8 cellular contexts compared by ENCODE assay signal in genomic region chr16:50066482-50067289, GRCh38. TPM values are rescaled to one million over a fixed set of nuclear protein-coding genes. Genes with fewer than 3 reads are reported as not detected.
DNase-seq lines count a peak whose midpoint lies in the region; ATAC-seq and TF ChIP-seq lines count a peak whose summit lies in the region.

No MANE protein-coding gene starts in this region.

- H3K27me3 ChIP-seq in SJCRH30 (no peaks in the 10 kb centered on the region), sigmoid colon (no peaks in the 10 kb centered on the region)

- WGBS in sigmoid colon, 2 donors, result 21 to 26% methylated on average over 34 of the region's 34 CpGs

- TF ChIP-seq EP300 in sigmoid colon (IDR thresholded peaks at IDR 0.05), result no peak

- intact Hi-C loops in sigmoid colon (cut with DNase I), result loop anchor here (1.0 to 10.0 kb wide), 4 partner anchors 41 to 678 kb away; partner anchors contain the start of genes CNEP1R1, CYLD and TENT4B

- no peak overlapping the region for H3K27ac ChIP-seq in SJCRH30
- peak overlapping the region; percentile 94 to 100 (median 98) for H3K27ac ChIP-seq in sigmoid colon

- no peaks in the 10 kb centered on the region for H3K4me1 ChIP-seq in SJCRH30
- peaks cover 0 to 27% (median 21%) of the 10 kb centered on the region in 4 donors for H3K4me1 ChIP-seq in sigmoid colon

- TF ChIP-seq POLR2A in sigmoid colon (IDR thresholded peaks at IDR 0.05), result no peak

- H3K4me3 ChIP-seq in SJCRH30 (peak overlapping the region; percentile 97), fibroblast of mammary gland (ENCODE audit: control insufficient read depth, low read depth, low read length) (peak overlapping the region; percentile 88), sigmoid colon (peak overlapping the region; percentile 83 to 94 (median 93))

- H3K36me3 ChIP-seq in SJCRH30 (peaks cover 5% of the 10 kb centered on the region), sigmoid colon (peaks cover 0 to 25% (median 0%) of the 10 kb centered on the region in 4 donors)

- no peak for TF ChIP-seq CTCF in fibroblast of mammary gland (conservative IDR thresholded peaks at IDR 0.05; ENCODE audit: control insufficient read depth, insufficient read depth, low read depth, low read length)
- TF ChIP-seq CTCF in sigmoid colon (IDR thresholded peaks at IDR 0.05), result no peak

- no peak for DNase-seq in SJCRH30
- DNase-seq in fibroblast of mammary gland (ENCODE audit: low read depth), result no peak
- DNase-seq in sigmoid colon, result no peak
- no peak for DNase-seq in midbrain (lab: John Stamatoyannopoulos, UW)
- DNase-seq in HPDE6-E6E7 (ENCODE audit: extremely low spot score), result no peak

- ATAC-seq in GM18873 (IDR thresholded peaks at IDR 0.05; ENCODE audit: low FRiP score, unreplicated experiment), result peak; percentile 23
- no peak for ATAC-seq in esophagus mucosa
- ATAC-seq in GM18909 (IDR thresholded peaks at IDR 0.05; ENCODE audit: poor library complexity, unreplicated experiment), result no peak

- no peaks in the 10 kb centered on the region for H3K9me3 ChIP-seq in SJCRH30 (replicated peaks)
- no peaks in the 10 kb centered on the region for H3K9me3 ChIP-seq in sigmoid colon

RNA-seq across cellular contexts. Expression of gene HEATR3, which starts 0.9 kb away (rescaled TPM):
- 23.1 and 23.4 TPM in 2 replicates for total RNA-seq in SJCRH30 (2014; rRNA removed; shearing (Covaris generic))
- total RNA-seq in sigmoid colon, result 10 to 100 TPM; 14.0 to 20.5 (median 15.1) TPM
- polyA plus RNA-seq in sigmoid colon, result 10 to 100 TPM in 1 of 3 donors, 1 to 10 TPM in 2; 5.4 to 13.1 (median 7.2) TPM
- total RNA-seq in esophagus mucosa, result 14.5 TPM

RNA-seq across cellular contexts. Expression of gene CNEP1R1, which starts 41.7 kb away (rescaled TPM):
- 22.1 and 22.3 TPM in 2 replicates for total RNA-seq in SJCRH30 (2014; rRNA removed; shearing (Covaris generic))
- total RNA-seq in sigmoid colon (10 to 100 TPM; 10.2 to 18.9 (median 14.1) TPM), esophagus mucosa (10.3 TPM)
- polyA plus RNA-seq in sigmoid colon, result 10 to 100 TPM in 1 of 3 donors, 1 to 10 TPM in 2; 6.5 to 10.9 (median 9.0) TPM
